Comparison of ENCODE assay signal across 9 cellular contexts in genomic region chr6:31734247-31734702, GRCh38. TPM values are rescaled to one million over a fixed set of nuclear protein-coding genes. Genes with fewer than 3 reads are reported as not detected.
DNase-seq lines count a peak whose midpoint lies in the region; ATAC-seq, FAIRE-seq and TF ChIP-seq lines count a peak whose summit lies in the region.
"Had no signal": no experiment of that assay in that cellular context is flagged by ENCODE, and none has a peak within 500 bp of the region (broad histone marks: within the 10 kb centered on the region; RNA-seq: fewer than 3 reads in every experiment).

No MANE protein-coding gene starts in this region.

- H3K4me1 ChIP-seq in A549 (peaks cover 45% of the 10 kb centered on the region), muscle layer of colon (ENCODE audit: insufficient read depth, low read length) (peaks cover 36% of the 10 kb centered on the region)

- peaks cover 26 to 42% (median 42%) of the 10 kb centered on the region in 3 donors for H3K4me1 Mint-ChIP-seq in IgD-negative memory B cell

- POLR2A ChIA-PET in A549 (lab: Yijun Ruan, JAX), result interaction anchor here (0.6 to 1.0 kb wide), 4 partner anchors 9 to 93 kb away, joined by 3 to 5 read pairs (median 4); partner anchors contain the start of genes HSPA1A, HSPA1B and HSPA1L

- H3K27me3 ChIP-seq in muscle layer of colon (ENCODE audit: control insufficient read depth in 1 of 2, insufficient read depth in 2 of 2, low read length in 2 of 2), result no peaks in the 10 kb centered on the region

- TF ChIP-seq RAD21 in A549 (conservative IDR thresholded peaks at IDR 0.05 in 1 of 2, IDR thresholded peaks at IDR 0.05 in 1 of 2), result no peak

- no peak for TF ChIP-seq POLR2A in A549 (IDR thresholded peaks at IDR 0.05; ENCODE audit: low read length)

- peak overlapping the region; percentile 99 for H3K4me2 ChIP-seq in A549

- H3K36me3 ChIP-seq in muscle layer of colon (ENCODE audit: insufficient read depth, low read length), result peaks cover 28% of the 10 kb centered on the region

- CTCF ChIA-PET in A549 (lab: Yijun Ruan, JAX), result interaction anchor here (0.6 kb wide), 1 partner anchor 62 kb away, joined by 3 read pairs; the partner anchor contains the start of gene VARS1

- FAIRE-seq in A549 (lab: Jason Lieb, UNC), result no peak

- no peak for DNase-seq in A549 (ENCODE audit: low read depth in 1 of 2, low spot score in 1 of 2)
- no peak for DNase-seq in caudate nucleus (lab: John Stamatoyannopoulos, UW)
- no peak for DNase-seq in occipital lobe (lab: John Stamatoyannopoulos, UW)
- no peak for DNase-seq in ecto neural progenitor cell (ENCODE audit: low spot score)
- DNase-seq in NCI-H2196 treated with DMSO at 0.1 percent for 48 hours (lab: John Stamatoyannopoulos, UW; ENCODE audit: unreplicated experiment), result no peak
- DNase-seq: cortex of kidney had no signal

- no peaks in the 10 kb centered on the region for H3K27me3 Mint-ChIP-seq in IgD-negative memory B cell

- H3K27ac Mint-ChIP-seq in IgD-negative memory B cell, result peak overlapping the region in 2 of 3 donors; percentile 93 to 98

- H3K9me3 Mint-ChIP-seq in IgD-negative memory B cell, result no peaks in the 10 kb centered on the region

- H3K9me3 ChIP-seq in A549 (no peaks in the 10 kb centered on the region), muscle layer of colon (ENCODE audit: low read length) (no peaks in the 10 kb centered on the region)

- TF ChIP-seq EP300 in A549 (IDR thresholded peaks at IDR 0.05), result no peak

- H3K4me3 ChIP-seq in A549 (peak overlapping the region; percentile 70), muscle layer of colon (ENCODE audit: low read depth in 1 of 2, low read length in 2 of 2) (peak overlapping the region; percentile 83 to 95)

- H3K4me3 Mint-ChIP-seq in IgD-negative memory B cell, result peak overlapping the region; percentile 93 to 99 (median 98)

- ATAC-seq in A549 (no peak), HG03432 (IDR thresholded peaks at IDR 0.05; ENCODE audit: unreplicated experiment) (no peak)

- H3K27ac ChIP-seq in A549 (peak overlapping the region; percentile 94 to 99), caudate nucleus (ENCODE audit: low read depth, low read length) (peak overlapping the region; percentile 95), muscle layer of colon (ENCODE audit: low read depth, low read length) (peak overlapping the region; percentile 92)

- peaks cover 5% of the 10 kb centered on the region for H3K36me3 Mint-ChIP-seq in IgD-negative memory B cell

- no peak for TF ChIP-seq CTCF in A549 (IDR thresholded peaks at IDR 0.05)

- H3K9ac ChIP-seq in muscle layer of colon (ENCODE audit: low read length), result peak overlapping the region; percentile 98

TF ChIP-seq in A549, 52 proteins besides CTCF, POLR2A, EP300 and RAD21:
- TF ChIP-seq MAFK (IDR thresholded peaks at IDR 0.05; ENCODE audit: partially characterized antibody) (peak; percentile 2), RNF2 (IDR thresholded peaks at IDR 0.05; ENCODE audit: borderline replicate concordance, low read depth) (no peak), HES2 (IDR thresholded peaks at IDR 0.05) (no peak)

RNA-seq across cellular contexts. Expression of gene CLIC1, which starts 2.1 kb away (rescaled TPM):
- 346 and 397 TPM in 2 replicates for polyA plus RNA-seq in A549 (2011; rRNA removed)
- 342 and 358 TPM in 2 replicates for polyA plus RNA-seq in A549 (2012; cell fraction: cytosol; rRNA removed)
- 234 and 248 TPM in 2 replicates for polyA plus RNA-seq in A549 (2012; cell fraction: nucleus; rRNA removed)
- polyA plus RNA-seq in A549 (2017; fragmentation: RNase III; extraction: RNeasy Plus Mini Kit Qiagen cat#74134 plus additional on column Dnase treatment), result 249 to 283 TPM (median 251 TPM) in 3 replicates
- 270 and 354 TPM in 2 replicates for polyA minus RNA-seq in A549 (2011; rRNA and poly(A)+ RNA removed)
- 861 TPM for polyA plus RNA-seq in IgD-negative memory B cell
- 35.2 TPM for total RNA-seq in occipital lobe

RNA-seq across cellular contexts. Expression of gene DDAH2, which starts 5.2 kb away (rescaled TPM):
- polyA plus RNA-seq in A549 (2011; rRNA removed), result 19.3 and 20.6 TPM in 2 replicates
- polyA plus RNA-seq in A549 (2012; cell fraction: cytosol; rRNA removed), result 34.2 and 40.9 TPM in 2 replicates
- polyA plus RNA-seq in A549 (2012; cell fraction: nucleus; rRNA removed), result 34.2 and 38.0 TPM in 2 replicates
- polyA plus RNA-seq in A549 (2017; fragmentation: RNase III; extraction: RNeasy Plus Mini Kit Qiagen cat#74134 plus additional on column Dnase treatment), result 44.8 to 57.3 TPM (median 54.5 TPM) in 3 replicates
- polyA minus RNA-seq in A549 (2011; rRNA and poly(A)+ RNA removed), result 10.5 and 15.5 TPM in 2 replicates
- polyA plus RNA-seq in IgD-negative memory B cell, result 119 TPM
- 117 TPM for total RNA-seq in occipital lobe

RNA-seq across cellular contexts. Expression of gene MSH5, which starts 5.5 kb away (rescaled TPM):
- polyA plus RNA-seq in A549 (2011; rRNA removed), result 36.5 and 42.6 TPM in 2 replicates
- 24.2 and 25.0 TPM in 2 replicates for polyA plus RNA-seq in A549 (2012; cell fraction: cytosol; rRNA removed)
- 194 and 283 TPM in 2 replicates for polyA plus RNA-seq in A549 (2012; cell fraction: nucleus; rRNA removed)
- polyA plus RNA-seq in A549 (2017; fragmentation: RNase III; extraction: RNeasy Plus Mini Kit Qiagen cat#74134 plus additional on column Dnase treatment), result 17.1 to 18.8 TPM (median 17.4 TPM) in 3 replicates
- polyA minus RNA-seq in A549 (2011; rRNA and poly(A)+ RNA removed), result 37.9 and 48.0 TPM in 2 replicates
- polyA plus RNA-seq in IgD-negative memory B cell, result 4.2 TPM
- 4.2 TPM for total RNA-seq in occipital lobe

RNA-seq across cellular contexts. Expression of gene MPIG6B, which starts 11.1 kb away (rescaled TPM):
- polyA plus RNA-seq in A549 (2011; rRNA removed) (not detected in 2 replicates), A549 (2017; fragmentation: RNase III; extraction: RNeasy Plus Mini Kit Qiagen cat#74134 plus additional on column Dnase treatment) (not detected in 3 replicates), IgD-negative memory B cell (1.8 TPM)
- not detected in 2 replicates for polyA plus RNA-seq in A549 (2012; cell fraction: cytosol; rRNA removed)
- polyA plus RNA-seq in A549 (2012; cell fraction: nucleus; rRNA removed), result not detected in 2 replicates
- polyA minus RNA-seq in A549 (2011; rRNA and poly(A)+ RNA removed), result not detected in 2 replicates
- total RNA-seq in occipital lobe, result not detected

RNA-seq across cellular contexts. Expression of gene LY6G6C, which starts 12.7 kb away (rescaled TPM):
- 0.08 and 0.11 TPM in 2 replicates for polyA plus RNA-seq in A549 (2011; rRNA removed)
- polyA plus RNA-seq in A549 (2012; cell fraction: cytosol; rRNA removed), result 0.04 and 0.09 TPM in 2 replicates
- 0.64 and 0.91 TPM in 2 replicates for polyA plus RNA-seq in A549 (2012; cell fraction: nucleus; rRNA removed)
- polyA plus RNA-seq in A549 (2017; fragmentation: RNase III; extraction: RNeasy Plus Mini Kit Qiagen cat#74134 plus additional on column Dnase treatment), result 0.11 to 0.21 TPM in 2 of 3 replicates, not detected in the other
- not detected in 2 replicates for polyA minus RNA-seq in A549 (2011; rRNA and poly(A)+ RNA removed)
- not detected for polyA plus RNA-seq in IgD-negative memory B cell
- 0.31 TPM for total RNA-seq in occipital lobe
